ENCODE assay signal across 9 cellular contexts in genomic region chr19:11378319-11379189, GRCh38. TPM values are rescaled to one million over a fixed set of nuclear protein-coding genes. Genes with fewer than 3 reads are reported as not detected.
DNase-seq lines count a peak whose midpoint lies in the region; ATAC-seq and TF ChIP-seq lines count a peak whose summit lies in the region.
"Had no signal": no experiment of that assay in that cellular context is flagged by ENCODE, and none has a peak within 500 bp of the region (broad histone marks: within the 10 kb centered on the region; RNA-seq: fewer than 3 reads in every experiment).

No MANE protein-coding gene starts in this region.

- DNase-seq in BE2C (peak; percentile 84), GM13977 (ENCODE audit: low spot score) (no peak), SHP77 (lab: John Stamatoyannopoulos, UW) (peak; percentile 41 to 73), ecto neural progenitor cell (ENCODE audit: low spot score) (peak; percentile 84), cortex of kidney (lab: John Stamatoyannopoulos, UW) (no peak), NCI-H446 treated with DMSO at 0.1 percent for 48 hours (lab: John Stamatoyannopoulos, UW) (no peak)

- H3K9me3 Mint-ChIP-seq in nephron = no peaks in the 10 kb centered on the region

- H3K36me3 ChIP-seq in BE2C = no peaks in the 10 kb centered on the region

- TF ChIP-seq CTCF in BE2C (IDR thresholded peaks at IDR 0.05; ENCODE audit: low read depth, low read length) (peak; percentile 84), GM13977 (IDR thresholded peaks at IDR 0.05; ENCODE audit: extremely low read depth, insufficient read depth, missing control alignments) (peak; percentile 68), nephron (IDR thresholded peaks at IDR 0.05; ENCODE audit: unreplicated experiment in 3 of 3) (peak; percentile 62 to 76 (median 71))

- H3K27ac Mint-ChIP-seq in nephron = peak overlapping the region in 1 of 3 experiments; percentile 9

- peaks cover 13% of the 10 kb centered on the region for H3K4me1 Mint-ChIP-seq in nephron

- H3K27me3 ChIP-seq in BE2C = no peaks in the 10 kb centered on the region

- no peak overlapping the region for H3K4me3 ChIP-seq in BE2C (ENCODE audit: low read depth, low read length)
- H3K4me3 ChIP-seq: SK-N-MC had no signal

- ATAC-seq in HG03139 (IDR thresholded peaks at IDR 0.05; ENCODE audit: unreplicated experiment) = no peak

- peak overlapping the region; percentile 45 to 76 (median 73) for H3K4me3 Mint-ChIP-seq in nephron

- peaks cover 4% of the 10 kb centered on the region for H3K36me3 Mint-ChIP-seq in nephron (ENCODE audit: low read depth)

- peaks cover 6% of the 10 kb centered on the region; the same call in 1 of the 2 replicates for H3K4me1 ChIP-seq in BE2C

- no peaks in the 10 kb centered on the region for H3K9me3 ChIP-seq in BE2C

- H3K27me3 Mint-ChIP-seq in nephron (ENCODE audit: low read depth) = peaks cover 24% of the 10 kb centered on the region

- in situ Hi-C loops in GM13977 (cut with MboI; ENCODE audit: low pct_unique_long_range_greater_than_20kb, low sequenced_read_pairs, unreplicated experiment) = no loop called here

RNA-seq across cellular contexts. Expression of gene SWSAP1, which starts 4.1 kb away (rescaled TPM):
- 8.9 TPM for polyA plus RNA-seq in BE2C (2012; ENCODE audit: insufficient read depth, insufficient read length, low read depth)

RNA-seq across cellular contexts. Expression of gene EPOR, which starts 5.6 kb away (rescaled TPM):
- polyA plus RNA-seq in BE2C (2012; ENCODE audit: insufficient read depth, insufficient read length, low read depth) = 38.7 TPM

RNA-seq across cellular contexts. Expression of gene PLPPR2, which starts 23.3 kb away (rescaled TPM):
- 151 TPM for polyA plus RNA-seq in BE2C (2012; ENCODE audit: insufficient read depth, insufficient read length, low read depth)

RNA-seq across cellular contexts. Expression of gene CCDC159, which starts 32.2 kb away (rescaled TPM):
- 17.5 TPM for polyA plus RNA-seq in BE2C (2012; ENCODE audit: insufficient read depth, insufficient read length, low read depth)

RNA-seq across cellular contexts. Expression of gene TMEM205, which starts 32.5 kb away (rescaled TPM):
- 518 TPM for polyA plus RNA-seq in BE2C (2012; ENCODE audit: insufficient read depth, insufficient read length, low read depth)

Comparison
In these comparisons a context has a peak if more than half of its experiments do, and no peak if none do; other contexts are left out.
1. DNase-seq: peak in BE2C (single experiment), SHP77 (2 of 2) and ecto neural progenitor cell (single experiment); none in GM13977 (single experiment), cortex of kidney (single experiment) and NCI-H446 treated with DMSO at 0.1 percent for 48 hours (single experiment).
2. Peak in every context shown above with its lines, with median percentiles within 50 percentile points of each other: CTCF ChIP-seq.